Comparison of ENCODE assay signal across 14 cellular contexts in genomic region chr3:14204605-14205284, GRCh38. TPM values are rescaled to one million over a fixed set of nuclear protein-coding genes. Genes with fewer than 3 reads are reported as not detected.
A peak's percentile ranks its signal among the peaks of the same experiment; 100 is the strongest.
DNase-seq lines count a peak whose midpoint lies in the region; ATAC-seq and TF ChIP-seq lines count a peak whose summit lies in the region.
"Had no signal": no experiment of that assay in that cellular context is flagged by ENCODE, and none has a peak within 500 bp of the region (broad histone marks: within the 10 kb centered on the region; RNA-seq: fewer than 3 reads in every experiment).

No MANE protein-coding gene starts in this region.

- H3K27ac ChIP-seq in Panc1 (ENCODE audit: low read length) = peak overlapping the region; percentile 69; the same call in 1 of the 2 replicates
- no peak overlapping the region for H3K27ac ChIP-seq in effector memory CD4-positive, alpha-beta T cell (ENCODE audit: insufficient read depth, low read length, poor library complexity, severe bottlenecking)
- H3K27ac ChIP-seq: epithelial cell of prostate had no signal

- in situ Hi-C loops in Panc1 (cut with HindIII; ENCODE audit: low pct_unique_long_range_greater_than_20kb, low sequenced_read_pairs) = no loop called here

- no peaks in the 10 kb centered on the region for H3K27me3 ChIP-seq in Caco-2 (replicated peaks; ENCODE audit: control insufficient read depth, insufficient read depth, low read length)
- H3K27me3 ChIP-seq in Panc1 (ENCODE audit: control insufficient read depth, insufficient read depth, low read length) = no peaks in the 10 kb centered on the region
- H3K27me3 ChIP-seq in effector memory CD4-positive, alpha-beta T cell (replicated peaks; ENCODE audit: control insufficient read depth, insufficient read depth, low read length, poor library complexity, severe bottlenecking) = no peaks in the 10 kb centered on the region
- H3K27me3 ChIP-seq: MG63 had no signal

- BruUV-seq in Caco-2 (replicated peaks; lab: Mats Ljungman, UMichigan) (TSS peak; percentile 50), Panc1 (replicated peaks; lab: Mats Ljungman, UMichigan) (no TSS peak)

- TF ChIP-seq CTCF in Caco-2 (IDR thresholded peaks at IDR 0.05; ENCODE audit: insufficient read depth in 1 of 2, low read depth in 1 of 2, low read length in 1 of 2, severe bottlenecking in 1 of 2, unreplicated experiment in 1 of 2) = no peak
- TF ChIP-seq CTCF in Panc1 (IDR thresholded peaks at IDR 0.05) = no peak
- no peak for TF ChIP-seq CTCF in omental fat pad (IDR thresholded peaks at IDR 0.05)

- H3K4me3 Mint-ChIP-seq in Caco-2 (ENCODE audit: unreplicated experiment) = no peak overlapping the region
- H3K4me3 Mint-ChIP-seq: activated naive CD8-positive, alpha-beta T cell treated with anti-CD3 and anti-CD28 coated beads for 36 hours; stimulated activated memory B cell treated with anti-CD40 and anti-IgM and Interleukin-4, amounts not matched to agents 10 μg/mL and 1 μg/mL and 100 μg/mL, for 72 hours had no signal

- H3K9me3 ChIP-seq in Caco-2 = no peaks in the 10 kb centered on the region
- H3K9me3 ChIP-seq in Panc1 (ENCODE audit: control insufficient read depth, insufficient read depth, low read depth, low read length) = no peaks in the 10 kb centered on the region
- no peaks in the 10 kb centered on the region for H3K9me3 ChIP-seq in effector memory CD4-positive, alpha-beta T cell (ENCODE audit: control insufficient read depth, low read length)
- H3K9me3 ChIP-seq: MG63 had no signal

- CTCF ChIA-PET in Caco-2 (lab: Charles Lee) (interaction anchor here (1.4 to 2.3 kb wide), 9 partner anchors 8 to 197 kb away, joined by 4 to 35 read pairs (median 10); partner anchors contain the start of genes LSM3, SLC6A6 and XPC), Panc1 (lab: Charles Lee) (interaction anchor here (1.6 kb wide), 1 partner anchor 52 kb away, joined by 7 read pairs; no protein-coding TSS in a partner anchor)

- DNase-seq in Caco-2 = peak in 1 of 2 experiments; percentile 55
- no peak for DNase-seq in Panc1 (ENCODE audit: low read depth, low spot score)
- DNase-seq in fibroblast of peridontal ligament (ENCODE audit: extremely low read depth) = peak; percentile 34
- no peak for DNase-seq in omental fat pad (ENCODE audit: low spot score)
- DNase-seq in effector memory CD4-positive, alpha-beta T cell = no peak
- no peak for DNase-seq in NCI-H146 (lab: John Stamatoyannopoulos, UW)
- no peak for DNase-seq in NCI-H1694 treated with DMSO at 0.1 percent for 48 hours (lab: John Stamatoyannopoulos, UW)
- DNase-seq in NCI-H82 (lab: John Stamatoyannopoulos, UW) = no peak
- DNase-seq: activated CD4-positive, alpha-beta T cell treated with anti-CD3 and anti-CD28 coated beads for 4 hours; activated naive CD8-positive, alpha-beta T cell treated with anti-CD3 and anti-CD28 coated beads for 36 hours; MG63 had no signal

- H3K4me1 ChIP-seq in Caco-2 (peaks cover 88% of the 10 kb centered on the region), Panc1 (ENCODE audit: control insufficient read depth, insufficient read depth, low read length) (peaks cover 22% of the 10 kb centered on the region)
- H3K4me1 ChIP-seq in effector memory CD4-positive, alpha-beta T cell (ENCODE audit: control insufficient read depth, insufficient read depth, low read length, poor library complexity, severe bottlenecking) = no peaks in the 10 kb centered on the region

- H3K27me3 Mint-ChIP-seq in Caco-2 (ENCODE audit: insufficient read depth, unreplicated experiment) = no peaks in the 10 kb centered on the region
- H3K27me3 Mint-ChIP-seq: activated naive CD8-positive, alpha-beta T cell treated with anti-CD3 and anti-CD28 coated beads for 36 hours; stimulated activated memory B cell treated with anti-CD40 and anti-IgM and Interleukin-4, amounts not matched to agents 10 μg/mL and 1 μg/mL and 100 μg/mL, for 72 hours had no signal

- POLR2A ChIA-PET in Caco-2 (lab: Charles Lee) = interaction anchor here (1.0 to 3.7 kb wide), 4 partner anchors 21 to 198 kb away, joined by 4 to 32 read pairs (median 4); partner anchors contain the start of genes LSM3, SLC6A6 and XPC
- POLR2A ChIA-PET in Panc1 (lab: Charles Lee) = interaction anchor here (0.5 kb wide), 1 partner anchor 53 kb away, joined by 5 read pairs; no protein-coding TSS in a partner anchor

- no peak overlapping the region for H3K4me3 ChIP-seq in Caco-2 (ENCODE audit: low read depth, low read length)
- no peak overlapping the region for H3K4me3 ChIP-seq in Panc1 (ENCODE audit: low read depth in 2 of 2, low read length in 2 of 2)
- H3K4me3 ChIP-seq in effector memory CD4-positive, alpha-beta T cell (ENCODE audit: insufficient read depth, low read depth, low read length, poor library complexity, severe bottlenecking) = no peak overlapping the region
- H3K4me3 ChIP-seq: GM12878, MG63 had no signal

- H3K36me3 ChIP-seq in Caco-2 (ENCODE audit: control insufficient read depth, insufficient read depth, low read length) = no peaks in the 10 kb centered on the region; the same call in 1 of the 2 replicates
- H3K36me3 ChIP-seq in Panc1 (ENCODE audit: control insufficient read depth, insufficient read depth, low read length) = no peaks in the 10 kb centered on the region
- H3K36me3 ChIP-seq in effector memory CD4-positive, alpha-beta T cell (ENCODE audit: control insufficient read depth, insufficient read depth, low read length) = no peaks in the 10 kb centered on the region
- H3K36me3 ChIP-seq: MG63 had no signal

- H3K36me3 Mint-ChIP-seq in Caco-2 (ENCODE audit: insufficient read depth, unreplicated experiment) = peaks cover 30% of the 10 kb centered on the region
- H3K36me3 Mint-ChIP-seq: activated naive CD8-positive, alpha-beta T cell treated with anti-CD3 and anti-CD28 coated beads for 36 hours had no signal

- peak overlapping the region; percentile 89 for H3K27ac Mint-ChIP-seq in Caco-2 (ENCODE audit: unreplicated experiment)
- H3K27ac Mint-ChIP-seq: activated naive CD8-positive, alpha-beta T cell treated with anti-CD3 and anti-CD28 coated beads for 36 hours; stimulated activated memory B cell treated with anti-CD40 and anti-IgM and Interleukin-4, amounts not matched to agents 10 μg/mL and 1 μg/mL and 100 μg/mL, for 72 hours had no signal

- intact Hi-C loops in Caco-2 (cut with micrococcal nuclease; ENCODE audit: unreplicated experiment) = loop anchor here (5.0 kb wide), 1 partner anchor 213 kb away; no protein-coding TSS in a partner anchor
- intact Hi-C loops in Panc1 (cut with micrococcal nuclease; ENCODE audit: unreplicated experiment) = loop anchor here (5.0 kb wide), 2 partner anchors 58 to 263 kb away; no protein-coding TSS in a partner anchor

- no peak for ATAC-seq in Panc1
- ATAC-seq in omental fat pad (ENCODE audit: low FRiP score) = peak; percentile 30
- ATAC-seq: GM12878; stimulated activated memory B cell treated with anti-CD40 and anti-IgM and Interleukin-4, amounts not matched to agents 10 μg/mL and 1 μg/mL and 100 μg/mL, for 72 hours had no signal

- peaks cover 63% of the 10 kb centered on the region for H3K4me1 Mint-ChIP-seq in Caco-2 (ENCODE audit: low read depth, unreplicated experiment)

- H3K9me3 Mint-ChIP-seq in Caco-2 (ENCODE audit: unreplicated experiment) = no peaks in the 10 kb centered on the region
- H3K9me3 Mint-ChIP-seq: activated naive CD8-positive, alpha-beta T cell treated with anti-CD3 and anti-CD28 coated beads for 36 hours; stimulated activated memory B cell treated with anti-CD40 and anti-IgM and Interleukin-4, amounts not matched to agents 10 μg/mL and 1 μg/mL and 100 μg/mL, for 72 hours had no signal

RNA-seq across cellular contexts. Expression of gene LSM3, which starts 26.1 kb away (rescaled TPM):
- total RNA-seq in Caco-2 (2022) (19.1 and 20.5 TPM in 2 replicates), Panc1 (2021; ENCODE audit: unreplicated experiment) (11.9 TPM), omental fat pad (10 to 100 TPM in 2 of 4 donors, 1 to 10 TPM in 2; 8.0 to 12.4 (median 10.9) TPM)
- 6.0 TPM for polyA plus RNA-seq in Panc1 (2012; ENCODE audit: insufficient read length)

RNA-seq across cellular contexts. Expression of gene XPC, which starts 26.3 kb away (rescaled TPM):
- total RNA-seq in Caco-2 (2022) (31.0 and 33.1 TPM in 2 replicates), Panc1 (2021; ENCODE audit: unreplicated experiment) (15.1 TPM), omental fat pad (10 to 100 TPM; 26.5 to 47.8 (median 33.8) TPM)
- polyA plus RNA-seq in Panc1 (2012; ENCODE audit: insufficient read length) = 13.9 TPM
